8 cellular contexts compared by ENCODE assay signal in genomic region chr4:87390055-87390454, GRCh38. TPM values are rescaled to one million over a fixed set of nuclear protein-coding genes. Genes with fewer than 3 reads are reported as not detected.
DNase-seq lines count a peak whose midpoint lies in the region; ATAC-seq and TF ChIP-seq lines count a peak whose summit lies in the region.
"Not testable (repeated sequence)": the region's sequence is repeated elsewhere in the genome, so short reads cannot be mapped to it uniquely, and the experiment has no call there.

No MANE protein-coding gene starts in this region.

- H2BK15ac ChIP-seq in IMR-90 (ENCODE audit: low read depth, low read length), result not testable (repeated sequence)

- BruUV-seq in IMR-90 (replicated peaks; lab: Mats Ljungman, UMichigan), result not testable (repeated sequence)

- not testable (repeated sequence) for TF ChIP-seq POLR2A in IMR-90 (IDR thresholded peaks at IDR 0.05; ENCODE audit: low read depth, low read length); stomach (IDR thresholded peaks at IDR 0.05)

- WGBS in IMR-90 (ENCODE audit: extremely low coverage in 2 of 2, insufficient read length in 1 of 2), 2 experiments, result no CpG with 5 or more reads among the region's 20 CpGs
- WGBS in stomach, 5 donors, result 62 to 73% (median 63%) methylated on average over 20 of the region's 20 CpGs

- ATAC-seq in CD4-positive, CD25-positive, alpha-beta regulatory T cell (ENCODE audit: low read depth in 2 of 2); IMR-90 (ENCODE audit: low read depth): not testable (repeated sequence)

- peak overlapping the region; percentile 69 for H3K27ac ChIP-seq in CD4-positive, CD25-positive, alpha-beta regulatory T cell (ENCODE audit: insufficient read depth, low read length, poor library complexity, severe bottlenecking)
- H3K27ac ChIP-seq in IMR-90 (ENCODE audit: insufficient read depth, low read length); duodenal mucosa (ENCODE audit: low read depth, low read length): not testable (repeated sequence)
- H3K27ac ChIP-seq in stomach, result peak overlapping the region in 4 of 5 donors; percentile 86 to 95 (median 90)

- not testable (repeated sequence) for H2AK9ac ChIP-seq in IMR-90 (replicated peaks; ENCODE audit: low read depth, low read length, poor library complexity)

- not testable (repeated sequence) for H3K27me3 Mint-ChIP-seq in CD4-positive, CD25-positive, alpha-beta regulatory T cell; activated T-helper 1 cell treated with anti-CD3 and anti-CD28 coated beads, Interleukin-12 subunit alpha, Interleukin-12 subunit beta, Interleukin-2, Interleukin-4 antibody, amounts not matched to agents 30 ng/mL and 10 ng/mL and 1 ng/mL, durations not matched to agents 14 hours and 24 hours and 36 hours (ENCODE audit: insufficient read depth); nephron progenitor cell (ENCODE audit: low read depth, poor library complexity)

- CTCF ChIA-PET in IMR-90 (lab: Yijun Ruan, JAX), result interaction anchor here (0.7 to 1.6 kb wide), 3 partner anchors 14 to 75 kb away, joined by 3 to 6 read pairs (median 5); no protein-coding TSS in a partner anchor

- peak overlapping the region in 1 of 2 experiments; percentile 59; a peak in 2 of 4 replicates for H4K8ac ChIP-seq in IMR-90 (ENCODE audit: low read depth in 2 of 2, low read length in 2 of 2)

- intact Hi-C loops in IMR-90 (cut with micrococcal nuclease), result loop anchor here (2.0 kb wide), 2 partner anchors 15 to 33 kb away; partner anchors contain the start of gene NUDT9
- intact Hi-C loops in activated T-helper 1 cell treated with anti-CD3 and anti-CD28 coated beads, Interleukin-12 subunit alpha, Interleukin-12 subunit beta, Interleukin-2, Interleukin-4 antibody, amounts not matched to agents 30 ng/mL and 10 ng/mL and 1 ng/mL, durations not matched to agents 14 hours and 24 hours and 36 hours (cut with micrococcal nuclease), result loop anchor here (2.0 to 5.0 kb wide), 3 partner anchors 153 to 1067 kb away; partner anchors contain the start of genes HERC5 and KLHL8
- intact Hi-C loops in stomach (cut with DNase I; ENCODE audit: low total_unique reads), result not testable (repeated sequence)

- H3K4ac ChIP-seq in IMR-90 (ENCODE audit: low read depth, low read length), result not testable (repeated sequence)

- TF ChIP-seq CTCF in IMR-90 (conservative IDR thresholded peaks at IDR 0.05; ENCODE audit: low read depth, low read length); nephron progenitor cell (IDR thresholded peaks at IDR 0.05); stomach (IDR thresholded peaks at IDR 0.05): not testable (repeated sequence)

- 0 out of 2 replicates have a peak overlapping the region, but pooled peaks have one; percentile 54 for H3K9ac ChIP-seq in IMR-90 (ENCODE audit: low read depth, low read length)
- H3K9ac ChIP-seq in duodenal mucosa (ENCODE audit: low read depth in 1 of 2, low read length in 2 of 2), result peak overlapping the region; percentile 71 to 80

- POLR2A ChIA-PET in IMR-90 (lab: Charles Lee; ENCODE audit: unreplicated experiment), result interaction anchor here (1.0 to 1.6 kb wide), 3 partner anchors 8 to 33 kb away, joined by 3 to 8 read pairs (median 5); partner anchors contain the start of gene NUDT9

- H3K9me3 ChIP-seq in CD4-positive, CD25-positive, alpha-beta regulatory T cell (ENCODE audit: control insufficient read depth in 2 of 2, low read length in 2 of 2); IMR-90 (ENCODE audit: control insufficient read depth, insufficient read depth, low read length); duodenal mucosa (ENCODE audit: control insufficient read depth in 1 of 2, low read length in 2 of 2); iPS-18c (ENCODE audit: control insufficient read depth, insufficient read depth, low read length); stomach: not testable (repeated sequence)

- H2BK20ac ChIP-seq in IMR-90 (ENCODE audit: low read depth, low read length), result not testable (repeated sequence)

- not testable (repeated sequence) for H3K18ac ChIP-seq in IMR-90 (ENCODE audit: low read depth, low read length)

- H3K4me2 ChIP-seq in IMR-90 (ENCODE audit: low read depth, low read length), result peak overlapping the region; percentile 65

- H3K9me1 ChIP-seq in IMR-90 (ENCODE audit: insufficient read depth, low read length), result not testable (repeated sequence)

- H3K27me3 ChIP-seq in CD4-positive, CD25-positive, alpha-beta regulatory T cell (ENCODE audit: control insufficient read depth, insufficient read depth, low read length); IMR-90 (ENCODE audit: control insufficient read depth, insufficient read depth, low read length); duodenal mucosa (ENCODE audit: control insufficient read depth in 1 of 2, insufficient read depth in 2 of 2, low read length in 2 of 2); stomach: not testable (repeated sequence)

- H3K4me1 ChIP-seq in CD4-positive, CD25-positive, alpha-beta regulatory T cell (ENCODE audit: control insufficient read depth, insufficient read depth, low read length, poor library complexity, severe bottlenecking), result peaks cover 40% of the 10 kb centered on the region
- H3K4me1 ChIP-seq in IMR-90 (ENCODE audit: control insufficient read depth, insufficient read depth, low read length), result not testable (repeated sequence)
- peaks cover 14 to 16% of the 10 kb centered on the region in 2 donors for H3K4me1 ChIP-seq in duodenal mucosa (ENCODE audit: control insufficient read depth in 1 of 2, insufficient read depth in 2 of 2, low read length in 2 of 2)
- peaks cover 10 to 52% (median 23%) of the 10 kb centered on the region in 4 donors for H3K4me1 ChIP-seq in stomach

- in situ Hi-C loops in IMR-90 (cut with MboI; ENCODE audit: low sequenced_read_pairs), result not testable (repeated sequence)

- peaks cover 26 to 61% (median 45%) of the 10 kb centered on the region in 4 donors for H3K4me1 Mint-ChIP-seq in CD4-positive, CD25-positive, alpha-beta regulatory T cell
- H3K4me1 Mint-ChIP-seq in activated T-helper 1 cell treated with anti-CD3 and anti-CD28 coated beads, Interleukin-12 subunit alpha, Interleukin-12 subunit beta, Interleukin-2, Interleukin-4 antibody, amounts not matched to agents 30 ng/mL and 10 ng/mL and 1 ng/mL, durations not matched to agents 14 hours and 24 hours and 36 hours (ENCODE audit: low read depth), result peaks cover 44% of the 10 kb centered on the region
- H3K4me1 Mint-ChIP-seq in nephron progenitor cell, result peaks cover 36% of the 10 kb centered on the region

- not testable (repeated sequence) for H3K14ac ChIP-seq in IMR-90 (replicated peaks; ENCODE audit: low read depth, low read length)

- H3K56ac ChIP-seq in IMR-90 (ENCODE audit: extremely low read depth, insufficient read depth, low read length), result peak overlapping the region; percentile 28; the same call in 1 of the 2 replicates

- not testable (repeated sequence) for H3K23ac ChIP-seq in IMR-90 (ENCODE audit: low read depth, low read length)

- not testable (repeated sequence) for H4K5ac ChIP-seq in IMR-90 (ENCODE audit: low read depth, low read length)

- not testable (repeated sequence) for H4K20me1 ChIP-seq in IMR-90 (ENCODE audit: insufficient read depth, low read length)

- not testable (repeated sequence) for DNase-seq in CD4-positive, CD25-positive, alpha-beta regulatory T cell; IMR-90; activated T-helper 1 cell treated with anti-CD3 and anti-CD28 coated beads, Interleukin-12 subunit alpha, Interleukin-12 subunit beta, Interleukin-2, Interleukin-4 antibody, amounts not matched to agents 30 ng/mL and 10 ng/mL and 1 ng/mL, durations not matched to agents 14 hours and 24 hours and 36 hours (ENCODE audit: low spot score); nephron progenitor cell; stomach
- DNase-seq in RPMI8226, result peak; percentile 4

- dilution Hi-C loops in IMR-90 (cut with HindIII; ENCODE audit: low sequenced_read_pairs, unreplicated experiment), result not testable (repeated sequence)

- H3K36me3 ChIP-seq in CD4-positive, CD25-positive, alpha-beta regulatory T cell (ENCODE audit: control insufficient read depth, insufficient read depth, low read length); IMR-90 (ENCODE audit: control insufficient read depth, insufficient read depth, low read length); duodenal mucosa (ENCODE audit: control insufficient read depth in 1 of 2, insufficient read depth in 2 of 2, low read length in 2 of 2); stomach: not testable (repeated sequence)

- peak overlapping the region; percentile 93 to 97 (median 95) for H3K27ac Mint-ChIP-seq in CD4-positive, CD25-positive, alpha-beta regulatory T cell
- H3K27ac Mint-ChIP-seq in activated T-helper 1 cell treated with anti-CD3 and anti-CD28 coated beads, Interleukin-12 subunit alpha, Interleukin-12 subunit beta, Interleukin-2, Interleukin-4 antibody, amounts not matched to agents 30 ng/mL and 10 ng/mL and 1 ng/mL, durations not matched to agents 14 hours and 24 hours and 36 hours, result peak overlapping the region; percentile 44
- not testable (repeated sequence) for H3K27ac Mint-ChIP-seq in nephron progenitor cell

- H3K4me3 Mint-ChIP-seq in CD4-positive, CD25-positive, alpha-beta regulatory T cell, result peak overlapping the region; percentile 92 to 99 (median 96)
- H3K4me3 Mint-ChIP-seq in activated T-helper 1 cell treated with anti-CD3 and anti-CD28 coated beads, Interleukin-12 subunit alpha, Interleukin-12 subunit beta, Interleukin-2, Interleukin-4 antibody, amounts not matched to agents 30 ng/mL and 10 ng/mL and 1 ng/mL, durations not matched to agents 14 hours and 24 hours and 36 hours, result peak overlapping the region; percentile 94
- H3K4me3 Mint-ChIP-seq in nephron progenitor cell, result peak overlapping the region; percentile 91

- peaks cover 23% of the 10 kb centered on the region for H3K36me3 Mint-ChIP-seq in CD4-positive, CD25-positive, alpha-beta regulatory T cell
- peaks cover 13% of the 10 kb centered on the region for H3K36me3 Mint-ChIP-seq in activated T-helper 1 cell treated with anti-CD3 and anti-CD28 coated beads, Interleukin-12 subunit alpha, Interleukin-12 subunit beta, Interleukin-2, Interleukin-4 antibody, amounts not matched to agents 30 ng/mL and 10 ng/mL and 1 ng/mL, durations not matched to agents 14 hours and 24 hours and 36 hours (ENCODE audit: low read depth)
- H3K36me3 Mint-ChIP-seq in nephron progenitor cell (ENCODE audit: low read depth), result peaks cover 44% of the 10 kb centered on the region

- not testable (repeated sequence) for H2BK120ac ChIP-seq in IMR-90 (ENCODE audit: low read depth, low read length)

- not testable (repeated sequence) for H2AK5ac ChIP-seq in IMR-90 (ENCODE audit: low read depth, low read length)

- H2AFZ ChIP-seq in IMR-90 (replicated peaks; ENCODE audit: low read length, poor library complexity), result not testable (repeated sequence)

- H3K9me3 Mint-ChIP-seq in CD4-positive, CD25-positive, alpha-beta regulatory T cell; activated T-helper 1 cell treated with anti-CD3 and anti-CD28 coated beads, Interleukin-12 subunit alpha, Interleukin-12 subunit beta, Interleukin-2, Interleukin-4 antibody, amounts not matched to agents 30 ng/mL and 10 ng/mL and 1 ng/mL, durations not matched to agents 14 hours and 24 hours and 36 hours: not testable (repeated sequence)
- H3K9me3 Mint-ChIP-seq in nephron progenitor cell, result peaks cover 49% of the 10 kb centered on the region

- H4K91ac ChIP-seq in IMR-90 (ENCODE audit: insufficient read depth, low read depth, low read length), result not testable (repeated sequence)

- TF ChIP-seq EP300 in stomach (IDR thresholded peaks at IDR 0.05), result not testable (repeated sequence)

- H3K79me1 ChIP-seq in IMR-90 (ENCODE audit: low read depth in 1 of 2, low read length in 2 of 2), result peaks cover 12 to 41% of the 10 kb centered on the region in 2 experiments; a peak in 2 of 4 replicates

- TF ChIP-seq RAD21 in IMR-90 (IDR thresholded peaks at IDR 0.05; ENCODE audit: low read length), result not testable (repeated sequence)

- not testable (repeated sequence) for H2BK5ac ChIP-seq in IMR-90 (ENCODE audit: low read depth, low read length, poor library complexity, severe bottlenecking)

- peak overlapping the region; percentile 97 for H3K4me3 ChIP-seq in CD4-positive, CD25-positive, alpha-beta regulatory T cell (ENCODE audit: low read depth, low read length)
- H3K4me3 ChIP-seq in IMR-90 (ENCODE audit: insufficient read depth, low read depth, low read length), result peak overlapping the region; percentile 66
- peak overlapping the region; percentile 86 to 92 for H3K4me3 ChIP-seq in duodenal mucosa (ENCODE audit: low read depth in 1 of 2, low read length in 2 of 2)
- H3K4me3 ChIP-seq in iPS-18c (ENCODE audit: insufficient read depth, low read depth, low read length), result peak overlapping the region; percentile 51
- H3K4me3 ChIP-seq in stomach, result peak overlapping the region; percentile 55 to 65 (median 64)

RNA-seq across cellular contexts. Expression of gene HSD17B11, which starts 0.9 kb away (rescaled TPM):
- 41.0 TPM for total RNA-seq in CD4-positive, CD25-positive, alpha-beta regulatory T cell
- polyA plus RNA-seq in CD4-positive, CD25-positive, alpha-beta regulatory T cell, result 100 to 1,000 TPM in 3 of 4 donors, 10 to 100 TPM in 1; 93.7 to 139 (median 104) TPM
- total RNA-seq in IMR-90 (2012; rRNA removed) (11.3 and 28.6 TPM in 2 replicates), stomach (100 to 1,000 TPM in 1 of 5 donors, 10 to 100 TPM in 4; 47.8 to 116 (median 66.7) TPM)
- polyA plus RNA-seq in IMR-90 (2012; rRNA removed) (8.4 and 12.0 TPM in 2 replicates), stomach (10 to 100 TPM; 14.4 to 37.1 (median 27.0) TPM)
- 1.6 and 1.7 TPM in 2 replicates for polyA plus RNA-seq in IMR-90 (2012; cell fraction: cytosol; rRNA removed)
- 0.26 and 4.4 TPM in 2 replicates for polyA plus RNA-seq in IMR-90 (2012; cell fraction: nucleus; rRNA removed; ENCODE audit: low replicate concordance)
- 12.1 and 12.7 TPM in 2 replicates for total RNA-seq in activated T-helper 1 cell treated with anti-CD3 and anti-CD28 coated beads, Interleukin-12 subunit alpha, Interleukin-12 subunit beta, Interleukin-2, Interleukin-4 antibody, amounts not matched to agents 30 ng/mL and 10 ng/mL and 1 ng/mL, durations not matched to agents 14 hours and 24 hours and 36 hours

RNA-seq across cellular contexts. Expression of gene NUDT9, which starts 32.3 kb away (rescaled TPM):
- total RNA-seq in CD4-positive, CD25-positive, alpha-beta regulatory T cell, result 12.5 TPM
- polyA plus RNA-seq in CD4-positive, CD25-positive, alpha-beta regulatory T cell, result 10 to 100 TPM; 16.8 to 23.1 (median 21.0) TPM
- total RNA-seq in IMR-90 (2012; rRNA removed), result 10.0 and 14.2 TPM in 2 replicates
- 19.3 and 23.5 TPM in 2 replicates for polyA plus RNA-seq in IMR-90 (2012; rRNA removed)
- polyA plus RNA-seq in IMR-90 (2012; cell fraction: cytosol; rRNA removed), result 16.4 and 19.1 TPM in 2 replicates
- polyA plus RNA-seq in IMR-90 (2012; cell fraction: nucleus; rRNA removed; ENCODE audit: low replicate concordance), result 9.4 and 18.5 TPM in 2 replicates
- total RNA-seq in activated T-helper 1 cell treated with anti-CD3 and anti-CD28 coated beads, Interleukin-12 subunit alpha, Interleukin-12 subunit beta, Interleukin-2, Interleukin-4 antibody, amounts not matched to agents 30 ng/mL and 10 ng/mL and 1 ng/mL, durations not matched to agents 14 hours and 24 hours and 36 hours, result 13.9 and 14.6 TPM in 2 replicates
- 10 to 100 TPM in 3 of 5 donors, 1 to 10 TPM in 2; 3.6 to 44.9 (median 13.9) TPM for total RNA-seq in stomach
- 10 to 100 TPM; 19.7 to 36.0 (median 20.6) TPM for polyA plus RNA-seq in stomach
